22 cellular contexts compared by ENCODE assay signal in genomic region chr16:83100679-83101078, GRCh38.
DNase-seq lines count a peak whose midpoint lies in the region; ATAC-seq and TF ChIP-seq lines count a peak whose summit lies in the region.
"Had no signal": no experiment of that assay in that cellular context is flagged by ENCODE, and none has a peak within 500 bp of the region (broad histone marks: within the 10 kb centered on the region; RNA-seq: fewer than 3 reads in every experiment).

No MANE protein-coding gene starts in this region.

- WGBS in suprapubic skin: 94% methylated on average over 2 of the region's 2 CpGs

- H3K27me3 ChIP-seq in RWPE2 (ENCODE audit: insufficient read depth, poor library complexity, severe bottlenecking): no peaks in the 10 kb centered on the region
- H3K27me3 ChIP-seq in suprapubic skin: no peaks in the 10 kb centered on the region
- H3K27me3 ChIP-seq: colonic mucosa, neutrophil, tibial artery had no signal

- peak; percentile 38 for DNase-seq in EH (ENCODE audit: low read depth)
- peak; percentile 34 for DNase-seq in EL
- peak; percentile 70 for DNase-seq in RWPE2 (ENCODE audit: low spot score)
- DNase-seq in fibroblast of pulmonary artery (ENCODE audit: low read depth): peak; percentile 33
- no peak for DNase-seq in DMS79 (lab: John Stamatoyannopoulos, UW)
- DNase-seq in suprapubic skin (ENCODE audit: low spot score in 2 of 2): no peak
- no peak for DNase-seq in NCI-H1105 (lab: John Stamatoyannopoulos, UW)
- DNase-seq: activated CD4-positive, alpha-beta T cell treated with anti-CD3 and anti-CD28 coated beads, Interleukin-2, amount 50 U/mL, for 48 hours; activated gamma-delta T cell; colonic mucosa; effector memory CD4-positive, alpha-beta T cell; left ventricle myocardium inferior; MV-4-11; NCI-H146; SIG-M5; stimulated activated CD4-positive, alpha-beta T cell treated with anti-CD3 and anti-CD28 coated beads, Interleukin-15, amount 100 ng/mL, for 24 hours; T-helper 9 cell; tibial artery had no signal

- no peak for TF ChIP-seq EP300 in suprapubic skin (IDR thresholded peaks at IDR 0.05)

- 0 out of 2 replicates have a peak, but pooled peaks cover 3% of the 10 kb centered on the region for H3K36me3 ChIP-seq in RWPE2 (ENCODE audit: low read depth)
- no peaks in the 10 kb centered on the region for H3K36me3 ChIP-seq in suprapubic skin
- H3K36me3 ChIP-seq: colonic mucosa, left ventricle myocardium inferior, neutrophil, tibial artery had no signal

- ATAC-seq in RWPE2 (ENCODE audit: low read depth) (peak; percentile 83), GM18502 (IDR thresholded peaks at IDR 0.05; ENCODE audit: poor library complexity, unreplicated experiment) (no peak)
- ATAC-seq: WTC11 had no signal

- peak overlapping the region; percentile 85 for H3K27ac ChIP-seq in RWPE2 (ENCODE audit: poor library complexity, severe bottlenecking)
- H3K27ac ChIP-seq in suprapubic skin: no peak overlapping the region
- H3K27ac ChIP-seq: C4-2B, colonic mucosa, left ventricle myocardium inferior, neutrophil, tibial artery had no signal

- H3K9me3 ChIP-seq in RWPE2 (ENCODE audit: severe bottlenecking) (peaks cover 15% of the 10 kb centered on the region), suprapubic skin (peaks cover 17% of the 10 kb centered on the region)
- H3K9me3 ChIP-seq: colonic mucosa, neutrophil had no signal

- TF ChIP-seq CTCF in RWPE2 (IDR thresholded peaks at IDR 0.05; ENCODE audit: poor library complexity, severe bottlenecking) (no peak), fibroblast of pulmonary artery (IDR thresholded peaks at IDR 0.05; ENCODE audit: low read length, missing control alignments) (no peak), suprapubic skin (IDR thresholded peaks at IDR 0.05) (no peak)

- H3K4me3 ChIP-seq in RWPE2 (ENCODE audit: severe bottlenecking) (no peak overlapping the region), fibroblast of pulmonary artery (replicated peaks; ENCODE audit: low read depth, low read length) (no peak overlapping the region), suprapubic skin (no peak overlapping the region)
- H3K4me3 ChIP-seq: colonic mucosa, left ventricle myocardium inferior, tibial artery had no signal

- no peak for TF ChIP-seq POLR2A in suprapubic skin (IDR thresholded peaks at IDR 0.05)

- H3K4me1 ChIP-seq in RWPE2 (ENCODE audit: insufficient read depth, poor library complexity, severe bottlenecking) (peaks cover 34% of the 10 kb centered on the region), suprapubic skin (no peaks in the 10 kb centered on the region)
- H3K4me1 ChIP-seq: colonic mucosa, left ventricle myocardium inferior, tibial artery had no signal

Comparison
In these comparisons a context has a peak if more than half of its experiments do, and no peak if none do; other contexts are left out.
1. DNase-seq: peak in EH (single experiment), EL (single experiment), RWPE2 (single experiment) and fibroblast of pulmonary artery (single experiment); none in DMS79 (single experiment), suprapubic skin (0 of 2) and NCI-H1105 (single experiment).